ENCODE assay signal across 1 cellular context in genomic region chr13:78647053-78647726, GRCh38.
TF ChIP-seq lines count a peak whose summit lies in the region.
"Not testable (repeated sequence)": the region's sequence is repeated elsewhere in the genome, so short reads cannot be mapped to it uniquely, and the experiment has no call there.

No MANE protein-coding gene starts in this region.

TF ChIP-seq in K562, 482 proteins besides CTCF, POLR2A, EP300 and RAD21:
- TF ChIP-seq BHLHE40 (IDR thresholded peaks at IDR 0.05; ENCODE audit: low read length) (peak; percentile 57; the same call in 1 of the 2 replicates), JUND (IDR thresholded peaks at IDR 0.05; ENCODE audit: borderline replicate concordance, low read depth, low read length) (0 out of 2 replicates have a peak, but pooled peaks have one; percentile 6), HDAC2 (IDR thresholded peaks at IDR 0.05) (0 out of 2 replicates have a peak, but pooled peaks have one; percentile 20), CBFA2T3 (IDR thresholded peaks at IDR 0.05) (peak; percentile 80), TCF3 (CRISPR knock-in tag; IDR thresholded peaks at IDR 0.05) (peak; percentile 48), SPI1 (IDR thresholded peaks at IDR 0.05; ENCODE audit: borderline replicate concordance, low read depth, low read length) (peak; percentile 93), CBFA2T2 (conservative IDR thresholded peaks at IDR 0.05) (peak; percentile 65), ARID1B (IDR thresholded peaks at IDR 0.05) (peak; percentile 72), PHF21A (IDR thresholded peaks at IDR 0.05; ENCODE audit: borderline replicate concordance, low read depth) (peak; percentile 28; the same call in 1 of the 2 replicates), SMARCE1 (IDR thresholded peaks at IDR 0.05) (peak; percentile 58), SOX6 (IDR thresholded peaks at IDR 0.05) (peak; percentile 51; the same call in 1 of the 2 replicates), CTBP1 (IDR thresholded peaks at IDR 0.05; ENCODE audit: borderline replicate concordance) (peak; percentile 35; the same call in 1 of the 2 replicates), NCOR1 (IDR thresholded peaks at IDR 0.05) (peak; percentile 46; the same call in 1 of the 2 replicates), SMARCA4 (IDR thresholded peaks at IDR 0.05) (peak; percentile 37; the same call in 1 of the 2 replicates), HMBOX1 (IDR thresholded peaks at IDR 0.05) (peak; percentile 29; the same call in 1 of the 2 replicates), TEAD4 (IDR thresholded peaks at IDR 0.05; ENCODE audit: low read length) (peak; percentile 71), TAL1 (IDR thresholded peaks at IDR 0.05) (peak; percentile 55; the same call in 1 of the 2 replicates)
- TF ChIP-seq JUND (tag; IDR thresholded peaks at IDR 0.05; ENCODE audit: borderline replicate concordance, low read depth, low read length); TEAD4 (CRISPR knock-in tag; IDR thresholded peaks at IDR 0.05; ENCODE audit: borderline replicate concordance): not testable (repeated sequence)
